Comparison of ENCODE assay signal across 15 cellular contexts in genomic region chr7:116970148-116970910, GRCh38. TPM values are rescaled to one million over a fixed set of nuclear protein-coding genes. Genes with fewer than 3 reads are reported as not detected.
DNase-seq lines count a peak whose midpoint lies in the region; ATAC-seq and TF ChIP-seq lines count a peak whose summit lies in the region.
"Had no signal": no experiment of that assay in that cellular context is flagged by ENCODE, and none has a peak within 500 bp of the region (broad histone marks: within the 10 kb centered on the region; RNA-seq: fewer than 3 reads in every experiment).

No MANE protein-coding gene starts in this region.

- 89 to 92% methylated on average over 4 of the region's 4 CpGs for whole genome bisulfite sequencing in GM23248 (ENCODE audit: low coverage in 1 of 2, low lambda C conversion rate in 2 of 2, missing lambda C conversion rate in 2 of 2), 2 experiments

- H3K9me3 ChIP-seq in GM23248 (ENCODE audit: low read depth) (no peaks in the 10 kb centered on the region), osteoblast (ENCODE audit: low read depth, low read length) (no peaks in the 10 kb centered on the region)
- no peaks in the 10 kb centered on the region for H3K9me3 ChIP-seq in effector memory CD4-positive, alpha-beta T cell (ENCODE audit: control insufficient read depth, low read length)
- H3K9me3 ChIP-seq: tibial nerve had no signal

- H3K4me1 Mint-ChIP-seq in endothelial cell (ENCODE audit: unreplicated experiment) = peaks cover 49% of the 10 kb centered on the region
- H3K4me1 Mint-ChIP-seq: naive B cell had no signal

- no peak overlapping the region for H3K9ac ChIP-seq in GM23248

- peak; percentile 14 for DNase-seq in GM23248
- DNase-seq in endothelial cell (ENCODE audit: low spot score) = no peak
- no peak for DNase-seq in osteoblast (ENCODE audit: insufficient read length, low spot score, missing footprints)
- no peak for DNase-seq in activated T-cell treated with anti-CD3 and anti-CD28 coated beads, Interleukin-2, amount 50 U/mL, for 48 hours
- DNase-seq in effector memory CD4-positive, alpha-beta T cell = no peak
- DNase-seq in head of caudate nucleus = no peak
- DNase-seq: activated T-cell treated with anti-CD3 and anti-CD28 coated beads, Interleukin-2, amount 50 U/mL, for 1 hour; naive B cell; NCI-H2171; stimulated activated CD4-positive, alpha-beta T cell treated with anti-CD3 and anti-CD28 coated beads, Interleukin-1b, Interleukin-23, amount 100 ng/mL, for 48 hours had no signal

- peaks cover 11% of the 10 kb centered on the region; the same call in 1 of the 2 replicates for H3F3A ChIP-seq in GM23248 (ENCODE audit: insufficient read depth)

- intact Hi-C loops in head of caudate nucleus (cut with DNase I) = no loop called here

- no peaks in the 10 kb centered on the region for H4K20me1 ChIP-seq in GM23248 (ENCODE audit: insufficient read depth)
- peaks cover 16% of the 10 kb centered on the region for H4K20me1 ChIP-seq in osteoblast (ENCODE audit: insufficient read depth, low read length)

- H3K36me3 Mint-ChIP-seq in endothelial cell (ENCODE audit: low read depth, unreplicated experiment) = peaks cover 19% of the 10 kb centered on the region
- H3K36me3 Mint-ChIP-seq: naive B cell had no signal

- in situ Hi-C loops in GM23248 (cut with MboI) = no loop called here

- no peaks in the 10 kb centered on the region for H3K36me3 ChIP-seq in GM23248 (ENCODE audit: low read depth)
- H3K36me3 ChIP-seq in osteoblast (ENCODE audit: insufficient read depth, low read length) = no peaks in the 10 kb centered on the region
- no peaks in the 10 kb centered on the region for H3K36me3 ChIP-seq in effector memory CD4-positive, alpha-beta T cell (ENCODE audit: control insufficient read depth, insufficient read depth, low read length)
- H3K36me3 ChIP-seq: tibial nerve had no signal

- no peak overlapping the region for H3K4me2 ChIP-seq in GM23248 (ENCODE audit: unreplicated experiment)
- H3K4me2 ChIP-seq in osteoblast (ENCODE audit: insufficient read depth, low read length) = no peak overlapping the region

- no peak overlapping the region for H3K4me3 Mint-ChIP-seq in endothelial cell (ENCODE audit: unreplicated experiment)
- H3K4me3 Mint-ChIP-seq: central memory CD8-positive, alpha-beta T cell; naive B cell; T-helper 1 cell treated with Interleukin-12 subunit alpha and Interleukin-12 subunit beta and Interleukin-4 antibody, amounts not matched to agents 30 μg/mL and 1 μg/mL, for 36 hours had no signal

- TF ChIP-seq CTCF in endothelial cell (IDR thresholded peaks at IDR 0.05; ENCODE audit: unreplicated experiment) (no peak), osteoblast (IDR thresholded peaks at IDR 0.05; ENCODE audit: extremely low read depth, low read depth, low read length) (no peak)

- H3K27ac ChIP-seq in GM23248 (no peak overlapping the region), osteoblast (ENCODE audit: low read depth, low read length) (no peak overlapping the region)
- H3K27ac ChIP-seq in effector memory CD4-positive, alpha-beta T cell (ENCODE audit: insufficient read depth, low read length, poor library complexity, severe bottlenecking) = no peak overlapping the region
- H3K27ac ChIP-seq: tibial nerve had no signal

- no peaks in the 10 kb centered on the region for H3K9me3 Mint-ChIP-seq in endothelial cell (ENCODE audit: unreplicated experiment)
- H3K9me3 Mint-ChIP-seq: central memory CD8-positive, alpha-beta T cell; naive B cell; T-helper 1 cell treated with Interleukin-12 subunit alpha and Interleukin-12 subunit beta and Interleukin-4 antibody, amounts not matched to agents 30 μg/mL and 1 μg/mL, for 36 hours had no signal

- no peaks in the 10 kb centered on the region for H3K9me2 ChIP-seq in GM23248 (ENCODE audit: insufficient read depth)

- H3K27ac Mint-ChIP-seq in endothelial cell (ENCODE audit: unreplicated experiment) = peak overlapping the region; percentile 55
- H3K27ac Mint-ChIP-seq: T-helper 1 cell treated with Interleukin-12 subunit alpha and Interleukin-12 subunit beta and Interleukin-4 antibody, amounts not matched to agents 30 μg/mL and 1 μg/mL, for 36 hours had no signal

- H3K4me3 ChIP-seq in GM23248 (no peak overlapping the region), osteoblast (ENCODE audit: insufficient read depth, low read length) (no peak overlapping the region)
- no peak overlapping the region for H3K4me3 ChIP-seq in effector memory CD4-positive, alpha-beta T cell (ENCODE audit: insufficient read depth, low read depth, low read length, poor library complexity, severe bottlenecking)
- H3K4me3 ChIP-seq: tibial nerve had no signal

- peaks cover 11% of the 10 kb centered on the region for H3K27me3 Mint-ChIP-seq in endothelial cell (ENCODE audit: unreplicated experiment)
- H3K27me3 Mint-ChIP-seq: central memory CD8-positive, alpha-beta T cell had no signal

- H2AFZ ChIP-seq in GM23248 (no peak overlapping the region), osteoblast (ENCODE audit: low read length) (no peak overlapping the region)

- ATAC-seq in GM19023 (IDR thresholded peaks at IDR 0.05; ENCODE audit: unreplicated experiment) (peak; percentile 71), HG03432 (IDR thresholded peaks at IDR 0.05; ENCODE audit: unreplicated experiment) (peak; percentile 81)

- H3K79me2 ChIP-seq in GM23248 (ENCODE audit: insufficient read depth) = peaks cover 89% of the 10 kb centered on the region
- H3K79me2 ChIP-seq in osteoblast (ENCODE audit: insufficient read depth, low read length) = peaks cover 60% of the 10 kb centered on the region

- H3K27me3 ChIP-seq in GM23248 (replicated peaks; ENCODE audit: insufficient read depth) = no peaks in the 10 kb centered on the region
- H3K27me3 ChIP-seq in osteoblast (ENCODE audit: insufficient read depth, low read length) = no peaks in the 10 kb centered on the region
- no peaks in the 10 kb centered on the region for H3K27me3 ChIP-seq in effector memory CD4-positive, alpha-beta T cell (replicated peaks; ENCODE audit: control insufficient read depth, insufficient read depth, low read length, poor library complexity, severe bottlenecking)
- H3K27me3 ChIP-seq: tibial nerve had no signal

- no peaks in the 10 kb centered on the region; the same call in 1 of the 2 replicates for H3K4me1 ChIP-seq in GM23248 (ENCODE audit: insufficient read depth)
- no peaks in the 10 kb centered on the region for H3K4me1 ChIP-seq in osteoblast (ENCODE audit: insufficient read depth, low read length)
- no peaks in the 10 kb centered on the region for H3K4me1 ChIP-seq in effector memory CD4-positive, alpha-beta T cell (ENCODE audit: control insufficient read depth, insufficient read depth, low read length, poor library complexity, severe bottlenecking)
- H3K4me1 ChIP-seq: tibial nerve had no signal

RNA-seq across cellular contexts. Expression of gene ST7, which starts 17.0 kb away (rescaled TPM):
- total RNA-seq in GM23248 (2014; rRNA removed; shearing (Covaris generic)) = 17.8 and 28.2 TPM in 2 replicates
- polyA plus RNA-seq in GM23248 (2016; fragmentation: Nextera tagmentation; extraction: Ambion mirVana) = 21.9 and 22.7 TPM in 2 replicates
- 44.1 TPM for total RNA-seq in endothelial cell (ENCODE audit: unreplicated experiment)
- total RNA-seq in osteoblast = 19.9 and 22.4 TPM in 2 replicates
